ENCODE assay signal across 8 cellular contexts in genomic region chr18:36187826-36188721, GRCh38. TPM values are rescaled to one million over a fixed set of nuclear protein-coding genes. Genes with fewer than 3 reads are reported as not detected.
DNase-seq lines count a peak whose midpoint lies in the region; ATAC-seq and TF ChIP-seq lines count a peak whose summit lies in the region.

No MANE protein-coding gene starts in this region.

- peak overlapping the region; percentile 97 for H2AFZ ChIP-seq in mammary epithelial cell (ENCODE audit: low read depth, low read length)

- intact Hi-C loops in mammary epithelial cell (cut with micrococcal nuclease): loop anchor here (5.0 kb wide), 1 partner anchor 94 kb away; no protein-coding TSS in a partner anchor
- intact Hi-C loops in lower leg skin (cut with DNase I; ENCODE audit: low total_unique reads): no loop called here

- H3K27me3 ChIP-seq in HL-60 (ENCODE audit: insufficient read depth, poor library complexity, severe bottlenecking) (peaks cover 31% of the 10 kb centered on the region), mammary epithelial cell (ENCODE audit: insufficient read depth, low read length) (no peaks in the 10 kb centered on the region)

- no TSS peak for BruUV-seq in mammary epithelial cell (replicated peaks; lab: Mats Ljungman, UMichigan)

- H3K9ac ChIP-seq in mammary epithelial cell (ENCODE audit: insufficient read depth, low read length): peak overlapping the region; percentile 69

- ATAC-seq in HG02759 (IDR thresholded peaks at IDR 0.05; ENCODE audit: unreplicated experiment): no peak

- no peak overlapping the region for H3K27ac ChIP-seq in HL-60 (replicated peaks)
- H3K27ac ChIP-seq in mammary epithelial cell (ENCODE audit: insufficient read depth, low read depth, low read length): peak overlapping the region; percentile 57

- CTCF ChIA-PET in mammary epithelial cell (lab: Charles Lee; ENCODE audit: low non-redundant PET): no interaction called here

- peak overlapping the region; percentile 65 for H3K4me3 ChIP-seq in HL-60 (replicated peaks; ENCODE audit: insufficient read depth, low read length)
- peak overlapping the region; percentile 66 to 85 (median 78) for H3K4me3 ChIP-seq in mammary epithelial cell (replicated peaks in 1 of 3; ENCODE audit: insufficient read depth in 1 of 3, low read depth in 2 of 3, low read length in 3 of 3)
- H3K4me3 ChIP-seq in lower leg skin (ENCODE audit: low read depth, poor library complexity, severe bottlenecking): peak overlapping the region; percentile 58

- DNase-seq in Daoy (ENCODE audit: low read depth): peak; percentile 59
- DNase-seq in HL-60 (ENCODE audit: low read depth in 1 of 2, low spot score in 1 of 2): peak in 1 of 2 experiments; percentile 24
- peak; percentile 16 for DNase-seq in mammary epithelial cell
- peak; percentile 31 to 86 for DNase-seq in lower leg skin (ENCODE audit: low spot score in 2 of 2)
- DNase-seq in ureter (ENCODE audit: low spot score): peak; percentile 54
- DNase-seq in DMS114 treated with DMSO at 0.1 percent for 48 hours (lab: John Stamatoyannopoulos, UW; ENCODE audit: unreplicated experiment): no peak
- no peak for DNase-seq in COLO829 (ENCODE audit: low spot score)

- no peaks in the 10 kb centered on the region for H4K20me1 ChIP-seq in mammary epithelial cell (ENCODE audit: insufficient read depth, low read length)

- no peak for TF ChIP-seq POLR2A in lower leg skin (IDR thresholded peaks at IDR 0.05)

- H3K4me1 ChIP-seq in mammary epithelial cell (ENCODE audit: insufficient read depth, low read length): peaks cover 8% of the 10 kb centered on the region

- in situ Hi-C loops in mammary epithelial cell (cut with MboI; ENCODE audit: low sequenced_read_pairs in 2 of 2): no loop called here

- H3K4me2 ChIP-seq in mammary epithelial cell (ENCODE audit: insufficient read depth, low read depth, low read length): peak overlapping the region; percentile 98

- 55% methylated on average over 38 of the region's 43 CpGs for WGBS in mammary epithelial cell (ENCODE audit: low coverage, missing lambda C conversion rate)
- 41 to 43% methylated on average over 25 to 43 of the region's 43 CpGs for WGBS in lower leg skin, 2 donors

- TF ChIP-seq CTCF in HL-60 (IDR thresholded peaks at IDR 0.05; ENCODE audit: insufficient read depth, low read length) (no peak), mammary epithelial cell (conservative IDR thresholded peaks at IDR 0.05 in 1 of 2, IDR thresholded peaks at IDR 0.05 in 1 of 2; ENCODE audit: extremely low read depth in 1 of 2, insufficient read depth in 1 of 2, low read depth in 1 of 2, low read length in 2 of 2) (no peak), lower leg skin (IDR thresholded peaks at IDR 0.05) (no peak)

- dilution Hi-C loops in mammary epithelial cell (cut with HindIII; ENCODE audit: low sequenced_read_pairs): no loop called here

- H3K9me3 ChIP-seq in mammary epithelial cell (replicated peaks; ENCODE audit: insufficient read depth, low read length): no peaks in the 10 kb centered on the region

- no peaks in the 10 kb centered on the region for H3K36me3 ChIP-seq in mammary epithelial cell (ENCODE audit: insufficient read depth, low read length)

- peaks cover 34% of the 10 kb centered on the region for H3K79me2 ChIP-seq in mammary epithelial cell (ENCODE audit: insufficient read depth, low read length)

RNA-seq across cellular contexts. Expression of gene MOCOS, which starts 0.8 kb away (rescaled TPM):
- 4.4 and 4.5 TPM in 2 replicates for total RNA-seq in Daoy (2014; rRNA removed; shearing (Covaris generic))
- total RNA-seq in mammary epithelial cell (10 to 100 TPM in 1 of 2 donors, 1 to 10 TPM in 1; 7.5 to 17.3 TPM), lower leg skin (1 to 10 TPM; 1.1 to 6.2 (median 4.1) TPM), ureter (38.0 TPM)
- polyA plus RNA-seq in mammary epithelial cell: 5.8 TPM
- polyA minus RNA-seq in mammary epithelial cell: 13.2 TPM

RNA-seq across cellular contexts. Expression of gene ELP2, which starts 58.4 kb away (rescaled TPM):
- total RNA-seq in Daoy (2014; rRNA removed; shearing (Covaris generic)): 77.4 and 80.6 TPM in 2 replicates
- total RNA-seq in mammary epithelial cell (10 to 100 TPM; 88.6 to 91.4 TPM), lower leg skin (10 to 100 TPM; 52.6 to 67.6 (median 59.7) TPM), ureter (111 TPM)
- polyA plus RNA-seq in mammary epithelial cell: 42.9 TPM
- 86.6 TPM for polyA minus RNA-seq in mammary epithelial cell

RNA-seq across cellular contexts. Expression of gene SLC39A6, which starts 58.9 kb away (rescaled TPM):
- 57.9 and 66.1 TPM in 2 replicates for total RNA-seq in Daoy (2014; rRNA removed; shearing (Covaris generic))
- total RNA-seq in mammary epithelial cell (100 to 1,000 TPM; 123 to 255 TPM), lower leg skin (100 to 1,000 TPM in 1 of 4 donors, 10 to 100 TPM in 3; 64.3 to 137 (median 83.2) TPM), ureter (128 TPM)
- 170 TPM for polyA plus RNA-seq in mammary epithelial cell
- 87.8 TPM for polyA minus RNA-seq in mammary epithelial cell

Comparison
In these comparisons a context has a peak if more than half of its experiments do, and no peak if none do; other contexts are left out.
1. DNase-seq: peak in Daoy (single experiment), mammary epithelial cell (single experiment), lower leg skin (2 of 2) and ureter (single experiment); none in DMS114 treated with DMSO at 0.1 percent for 48 hours (single experiment) and COLO829 (single experiment).
2. Peak in every context shown above with its lines, with median percentiles within 50 percentile points of each other: H3K4me3 ChIP-seq.